ENCODE assay signal across 1 cellular context in the genomic region with DNA sequence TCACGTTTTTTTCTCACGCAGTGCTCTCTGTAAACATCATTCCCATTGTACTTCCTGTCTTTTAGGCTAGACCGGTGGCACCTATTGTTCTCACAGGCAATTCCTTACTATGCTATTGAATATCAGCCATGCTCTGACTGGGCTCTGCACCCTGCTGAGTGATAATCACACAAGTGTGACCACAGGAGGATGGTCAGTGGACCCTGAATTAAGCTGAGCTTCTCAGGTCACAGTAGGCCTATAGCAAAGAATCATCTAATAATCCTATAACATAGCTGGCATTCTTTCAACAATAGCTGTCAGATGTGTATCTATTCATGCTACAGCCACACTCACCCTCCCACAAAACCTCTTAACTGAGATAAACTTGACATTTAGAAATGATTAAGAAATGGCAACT.
TF ChIP-seq lines count a peak whose summit lies in the region.

No MANE protein-coding gene starts in this region.

TF ChIP-seq in WTC11, 78 proteins besides CTCF, POLR2A, EP300 and RAD21 (continued from another document):
- TF ChIP-seq, protein P1, sequence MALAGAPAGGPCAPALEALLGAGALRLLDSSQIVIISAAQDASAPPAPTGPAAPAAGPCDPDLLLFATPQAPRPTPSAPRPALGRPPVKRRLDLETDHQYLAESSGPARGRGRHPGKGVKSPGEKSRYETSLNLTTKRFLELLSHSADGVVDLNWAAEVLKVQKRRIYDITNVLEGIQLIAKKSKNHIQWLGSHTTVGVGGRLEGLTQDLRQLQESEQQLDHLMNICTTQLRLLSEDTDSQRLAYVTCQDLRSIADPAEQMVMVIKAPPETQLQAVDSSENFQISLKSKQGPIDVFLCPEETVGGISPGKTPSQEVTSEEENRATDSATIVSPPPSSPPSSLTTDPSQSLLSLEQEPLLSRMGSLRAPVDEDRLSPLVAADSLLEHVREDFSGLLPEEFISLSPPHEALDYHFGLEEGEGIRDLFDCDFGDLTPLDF (CRISPR knock-in tag; IDR thresholded peaks at IDR 0.05), result no peak
- TF ChIP-seq CREB1 (CRISPR knock-in tag; IDR thresholded peaks at IDR 0.05) (no peak), JAZF1 (CRISPR knock-in tag; IDR thresholded peaks at IDR 0.05) (no peak), EMX1 (CRISPR knock-in tag; IDR thresholded peaks at IDR 0.05) (no peak), MXD4 (CRISPR knock-in tag; IDR thresholded peaks at IDR 0.05; ENCODE audit: borderline replicate concordance) (no peak), NFYB (CRISPR knock-in tag; conservative IDR thresholded peaks at IDR 0.05; ENCODE audit: low read depth) (no peak), CREM (CRISPR knock-in tag; IDR thresholded peaks at IDR 0.05) (no peak), ZNF138 (CRISPR knock-in tag; conservative IDR thresholded peaks at IDR 0.05) (no peak)
- TF ChIP-seq, protein P2, sequence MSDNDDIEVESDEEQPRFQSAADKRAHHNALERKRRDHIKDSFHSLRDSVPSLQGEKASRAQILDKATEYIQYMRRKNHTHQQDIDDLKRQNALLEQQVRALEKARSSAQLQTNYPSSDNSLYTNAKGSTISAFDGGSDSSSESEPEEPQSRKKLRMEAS (CRISPR knock-in tag; IDR thresholded peaks at IDR 0.05), result no peak
- TF ChIP-seq, protein P3, sequence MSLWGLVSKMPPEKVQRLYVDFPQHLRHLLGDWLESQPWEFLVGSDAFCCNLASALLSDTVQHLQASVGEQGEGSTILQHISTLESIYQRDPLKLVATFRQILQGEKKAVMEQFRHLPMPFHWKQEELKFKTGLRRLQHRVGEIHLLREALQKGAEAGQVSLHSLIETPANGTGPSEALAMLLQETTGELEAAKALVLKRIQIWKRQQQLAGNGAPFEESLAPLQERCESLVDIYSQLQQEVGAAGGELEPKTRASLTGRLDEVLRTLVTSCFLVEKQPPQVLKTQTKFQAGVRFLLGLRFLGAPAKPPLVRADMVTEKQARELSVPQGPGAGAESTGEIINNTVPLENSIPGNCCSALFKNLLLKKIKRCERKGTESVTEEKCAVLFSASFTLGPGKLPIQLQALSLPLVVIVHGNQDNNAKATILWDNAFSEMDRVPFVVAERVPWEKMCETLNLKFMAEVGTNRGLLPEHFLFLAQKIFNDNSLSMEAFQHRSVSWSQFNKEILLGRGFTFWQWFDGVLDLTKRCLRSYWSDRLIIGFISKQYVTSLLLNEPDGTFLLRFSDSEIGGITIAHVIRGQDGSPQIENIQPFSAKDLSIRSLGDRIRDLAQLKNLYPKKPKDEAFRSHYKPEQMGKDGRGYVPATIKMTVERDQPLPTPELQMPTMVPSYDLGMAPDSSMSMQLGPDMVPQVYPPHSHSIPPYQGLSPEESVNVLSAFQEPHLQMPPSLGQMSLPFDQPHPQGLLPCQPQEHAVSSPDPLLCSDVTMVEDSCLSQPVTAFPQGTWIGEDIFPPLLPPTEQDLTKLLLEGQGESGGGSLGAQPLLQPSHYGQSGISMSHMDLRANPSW (CRISPR knock-in tag; conservative IDR thresholded peaks at IDR 0.05; ENCODE audit: low read depth), result no peak
- TF ChIP-seq, protein P4, sequence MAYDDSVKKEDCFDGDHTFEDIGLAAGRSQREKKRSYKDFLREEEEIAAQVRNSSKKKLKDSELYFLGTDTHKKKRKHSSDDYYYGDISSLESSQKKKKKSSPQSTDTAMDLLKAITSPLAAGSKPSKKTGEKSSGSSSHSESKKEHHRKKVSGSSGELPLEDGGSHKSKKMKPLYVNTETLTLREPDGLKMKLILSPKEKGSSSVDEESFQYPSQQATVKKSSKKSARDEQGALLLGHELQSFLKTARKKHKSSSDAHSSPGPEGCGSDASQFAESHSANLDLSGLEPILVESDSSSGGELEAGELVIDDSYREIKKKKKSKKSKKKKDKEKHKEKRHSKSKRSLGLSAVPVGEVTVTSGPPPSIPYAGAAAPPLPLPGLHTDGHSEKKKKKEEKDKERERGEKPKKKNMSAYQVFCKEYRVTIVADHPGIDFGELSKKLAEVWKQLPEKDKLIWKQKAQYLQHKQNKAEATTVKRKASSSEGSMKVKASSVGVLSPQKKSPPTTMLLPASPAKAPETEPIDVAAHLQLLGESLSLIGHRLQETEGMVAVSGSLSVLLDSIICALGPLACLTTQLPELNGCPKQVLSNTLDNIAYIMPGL (CRISPR knock-in tag; IDR thresholded peaks at IDR 0.05), result no peak
- TF ChIP-seq, protein P5, sequence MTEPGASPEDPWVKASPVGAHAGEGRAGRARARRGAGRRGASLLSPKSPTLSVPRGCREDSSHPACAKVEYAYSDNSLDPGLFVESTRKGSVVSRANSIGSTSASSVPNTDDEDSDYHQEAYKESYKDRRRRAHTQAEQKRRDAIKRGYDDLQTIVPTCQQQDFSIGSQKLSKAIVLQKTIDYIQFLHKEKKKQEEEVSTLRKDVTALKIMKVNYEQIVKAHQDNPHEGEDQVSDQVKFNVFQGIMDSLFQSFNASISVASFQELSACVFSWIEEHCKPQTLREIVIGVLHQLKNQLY (CRISPR knock-in tag; IDR thresholded peaks at IDR 0.05), result no peak
- TF ChIP-seq, protein P6, sequence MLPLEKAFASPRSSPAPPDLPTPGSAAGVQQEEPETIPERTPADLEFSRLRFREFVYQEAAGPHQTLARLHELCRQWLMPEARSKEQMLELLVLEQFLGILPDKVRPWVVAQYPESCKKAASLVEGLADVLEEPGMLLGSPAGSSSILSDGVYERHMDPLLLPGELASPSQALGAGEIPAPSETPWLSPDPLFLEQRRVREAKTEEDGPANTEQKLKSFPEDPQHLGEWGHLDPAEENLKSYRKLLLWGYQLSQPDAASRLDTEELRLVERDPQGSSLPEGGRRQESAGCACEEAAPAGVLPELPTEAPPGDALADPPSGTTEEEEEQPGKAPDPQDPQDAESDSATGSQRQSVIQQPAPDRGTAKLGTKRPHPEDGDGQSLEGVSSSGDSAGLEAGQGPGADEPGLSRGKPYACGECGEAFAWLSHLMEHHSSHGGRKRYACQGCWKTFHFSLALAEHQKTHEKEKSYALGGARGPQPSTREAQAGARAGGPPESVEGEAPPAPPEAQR (CRISPR knock-in tag; IDR thresholded peaks at IDR 0.05), result no peak
